Comparison of ENCODE assay signal across 9 cellular contexts in the genomic region with DNA sequence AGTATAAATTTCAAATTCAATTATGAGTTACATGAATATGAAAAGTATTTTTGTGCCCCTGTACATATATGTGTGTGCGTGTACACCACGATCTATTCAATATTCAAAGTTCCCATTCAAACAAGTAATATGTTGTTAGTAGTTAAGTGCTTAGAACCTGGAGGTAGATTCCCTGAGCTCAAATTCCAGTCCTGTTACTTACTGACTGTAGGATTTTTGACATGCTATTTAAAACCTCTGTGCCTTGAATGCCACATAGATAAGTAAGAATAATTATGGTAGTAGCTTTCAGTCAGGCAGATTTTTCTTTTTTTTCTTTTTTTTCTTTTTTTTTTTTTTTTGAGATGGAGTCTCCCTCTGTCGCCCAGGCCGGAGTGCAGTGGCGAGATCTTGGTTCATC.
"Had no signal": no experiment of that assay in that cellular context is flagged by ENCODE, and none has a peak within 500 bp of the region (broad histone marks: within the 10 kb centered on the region; RNA-seq: fewer than 3 reads in every experiment).

No MANE protein-coding gene starts in this region.

- H3K4me3 ChIP-seq: GM23248, HAP-1 had no signal

- H2AFZ ChIP-seq: GM23248 had no signal

- H3K27ac Mint-ChIP-seq: IgD-negative memory B cell had no signal

- H3K36me3 Mint-ChIP-seq: IgD-negative memory B cell had no signal

- H3K9me3 Mint-ChIP-seq: HFFc6, IgD-negative memory B cell had no signal

- H3K9me3 ChIP-seq: HAP-1 had no signal

- ATAC-seq: HCT116, HepG2 had no signal

- DNase-seq: GOT3, H7, HFFc6 had no signal

- H3K27ac ChIP-seq: GM23248, HL-60 had no signal

- H3K4me3 Mint-ChIP-seq: HFFc6, IgD-negative memory B cell had no signal

- H3K4me1 Mint-ChIP-seq: IgD-negative memory B cell had no signal

- H3K9ac ChIP-seq: GM23248 had no signal

- H3K36me3 ChIP-seq: HAP-1 had no signal
